In the genomic region with DNA sequence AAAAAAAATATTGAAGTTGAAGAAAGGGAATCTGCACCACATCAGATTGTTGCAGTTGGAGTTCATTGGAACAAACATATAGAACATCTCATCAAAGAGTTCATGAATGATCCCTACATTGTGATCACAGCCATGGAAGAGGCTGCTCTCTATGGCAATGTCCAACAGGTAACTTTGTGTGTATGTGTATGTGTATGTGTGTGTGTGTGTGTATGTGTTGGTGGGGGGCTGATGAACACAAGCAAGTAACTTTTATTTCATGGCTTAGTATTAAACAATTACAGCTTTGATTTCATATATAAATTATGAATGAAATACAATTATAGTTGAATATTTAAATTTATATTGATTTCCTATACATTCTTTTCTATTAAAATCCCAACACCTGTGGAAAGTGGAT, we compare ENCODE assay signal across 34 cellular contexts.
"Had no signal": no experiment of that assay in that cellular context is flagged by ENCODE, and none has a peak within 500 bp of the region (broad histone marks: within the 10 kb centered on the region; RNA-seq: fewer than 3 reads in every experiment).

No MANE protein-coding gene starts in this region.

- DNase-seq: activated effector memory CD4-positive, alpha-beta T cell treated with anti-CD3 and anti-CD28 coated beads, Interleukin-2, amount 50 U/mL, for 16 hours; activated effector memory CD4-positive, alpha-beta T cell treated with Interleukin-2 at 50 U/mL for 16 hours; activated gamma-delta T cell; activated gamma-delta T cell treated with Interleukin-2 at 50 U/mL for 16 hours; activated naive CD4-positive, alpha-beta T cell; activated naive CD4-positive, alpha-beta T cell treated with anti-CD3 and anti-CD28 coated beads for 36 hours; activated naive CD4-positive, alpha-beta T cell treated with anti-CD3 and anti-CD28 coated beads, Interleukin-2, amount 10 ng/mL, durations not matched to agents 7 days and 5 days; activated naive CD4-positive, alpha-beta T cell treated with anti-CD3 and anti-CD28 coated beads, Interleukin-2, amount 50 U/mL, for 16 hours; activated naive CD4-positive, alpha-beta T cell treated with Interleukin-2 at 50 U/mL for 16 hours; activated naive CD8-positive, alpha-beta T cell treated with anti-CD3 and anti-CD28 coated beads for 36 hours; activated naive CD8-positive, alpha-beta T cell treated with anti-CD3 and anti-CD28 coated beads, Interleukin-2, amount 10 ng/mL, durations not matched to agents 7 days and 5 days; activated naive CD8-positive, alpha-beta T cell treated with anti-CD3 and anti-CD28 coated beads, Interleukin-2, amount 50 U/mL, for 24 hours; activated T-cell treated with anti-CD3 and anti-CD28 coated beads, Interleukin-2, amount 50 U/mL, for 1 hour; activated T-cell treated with anti-CD3 and anti-CD28 coated beads, Interleukin-2, amount 50 U/mL, for 24 hours; activated T-cell treated with anti-CD3 and anti-CD28 coated beads, Interleukin-2, amount 50 U/mL, for 4 hours; activated T-cell treated with anti-CD3 and anti-CD28 coated beads, Interleukin-2, amount 50 U/mL, for 48 hours; activated T-cell treated with anti-CD3 and anti-CD28 coated beads, Interleukin-2, amount 50 U/mL, for 72 hours; adrenal gland; amniotic stem cell; amygdala; anterior cingulate cortex; aorta; body of pancreas; brain microvascular endothelial cell; caudate nucleus; central memory CD4-positive, alpha-beta T cell; cerebellar nuclear complex had no signal

- H3K9me3 ChIP-seq: adrenal gland, ascending aorta, body of pancreas, breast epithelium had no signal

- ATAC-seq: activated naive CD4-positive, alpha-beta T cell treated with anti-CD3 and anti-CD28 coated beads, Interleukin-2, amount 50 U/mL, for 72 hours; activated naive CD8-positive, alpha-beta T cell treated with anti-CD3 and anti-CD28 coated beads, Interleukin-2, amount 50 U/mL, for 24 hours; activated T-cell treated with anti-CD3 and anti-CD28 coated beads, Interleukin-2, amount 50 U/mL, for 4 hours; activated T-cell treated with anti-CD3 and anti-CD28 coated beads, Interleukin-2, amount 50 U/mL, for 72 hours; activated T-helper 17 cell treated with anti-CD3 and anti-CD28 coated beads, Interleukin-2, amount 50 U/mL, for 72 hours; body of pancreas had no signal

- H3K4me1 ChIP-seq: adrenal gland, ascending aorta, body of pancreas, breast epithelium had no signal

- FAIRE-seq: astrocyte, bronchial epithelial cell had no signal

- H3K27ac ChIP-seq: adrenal gland, ascending aorta, body of pancreas, brain microvascular endothelial cell, breast epithelium, cardiac muscle cell had no signal

- H3K4me3 ChIP-seq: adrenal gland, ascending aorta, body of pancreas, breast epithelium, cardiac muscle cell had no signal

- H3K36me3 ChIP-seq: adrenal gland, ascending aorta, brain microvascular endothelial cell, breast epithelium, cardiac muscle cell had no signal

- H3K27me3 ChIP-seq: adrenal gland, ascending aorta, body of pancreas, brain microvascular endothelial cell, breast epithelium, cardiac muscle cell had no signal
